ENCODE assay signal across 8 cellular contexts in genomic region chr4:105147226-105148151, GRCh38. TPM values are rescaled to one million over a fixed set of nuclear protein-coding genes. Genes with fewer than 3 reads are reported as not detected.
DNase-seq lines count a peak whose midpoint lies in the region; ATAC-seq and TF ChIP-seq lines count a peak whose summit lies in the region.

No MANE protein-coding gene starts in this region.

- H3K27me3 Mint-ChIP-seq in GM23338 (ENCODE audit: insufficient read depth, low read depth, poor library complexity), result peaks cover 70% of the 10 kb centered on the region
- H3K27me3 Mint-ChIP-seq in progenitor cell of endocrine pancreas, result peaks cover 17% of the 10 kb centered on the region

- H3K27me3 ChIP-seq in BJ (ENCODE audit: control insufficient read depth, insufficient read depth, low read length) (no peaks in the 10 kb centered on the region), GM23338 (ENCODE audit: insufficient read depth) (peaks cover 87% of the 10 kb centered on the region), right atrium auricular region (no peaks in the 10 kb centered on the region)

- H3K4me2 ChIP-seq in GM23338, result peak overlapping the region; percentile 100

- CTCF ChIA-PET in BJ (lab: Yijun Ruan, JAX), result interaction anchor here (1.1 to 1.4 kb wide), 2 partner anchors 8 to 326 kb away, joined by 3 to 6 read pairs; partner anchors contain the start of gene PPA2

- H3K79me2 ChIP-seq in GM23338 (replicated peaks; ENCODE audit: insufficient read depth), result no peaks in the 10 kb centered on the region; the same call in 1 of the 2 replicates

- no peak overlapping the region for H3K27ac Mint-ChIP-seq in GM23338
- peak overlapping the region; percentile 100 for H3K27ac Mint-ChIP-seq in progenitor cell of endocrine pancreas

- peaks cover 13% of the 10 kb centered on the region for H3K4me1 ChIP-seq in GM23338 (ENCODE audit: insufficient read depth)
- H3K4me1 ChIP-seq in right atrium auricular region, result peaks cover 0 to 29% of the 10 kb centered on the region in 2 donors

- no peak for TF ChIP-seq CTCF in BJ (IDR thresholded peaks at IDR 0.05; ENCODE audit: insufficient read depth, low read depth, low read length)
- no peak for TF ChIP-seq CTCF in GM23338 (conservative IDR thresholded peaks at IDR 0.05; ENCODE audit: low read depth in 2 of 2)
- no peak for TF ChIP-seq CTCF in right atrium auricular region (IDR thresholded peaks at IDR 0.05)
- no peak for TF ChIP-seq CTCF in progenitor cell of endocrine pancreas (IDR thresholded peaks at IDR 0.05; ENCODE audit: unreplicated experiment)

- no peaks in the 10 kb centered on the region for H3K36me3 ChIP-seq in BJ (ENCODE audit: control insufficient read depth, insufficient read depth, low read length)
- no peaks in the 10 kb centered on the region for H3K36me3 ChIP-seq in GM23338 (ENCODE audit: insufficient read depth)
- H3K36me3 ChIP-seq in right atrium auricular region, result no peaks in the 10 kb centered on the region

- H3K4me1 Mint-ChIP-seq in GM23338, result peaks cover 13% of the 10 kb centered on the region
- H3K4me1 Mint-ChIP-seq in progenitor cell of endocrine pancreas (ENCODE audit: low read depth), result peaks cover 29% of the 10 kb centered on the region

- H3K4me3 Mint-ChIP-seq in GM23338 (peak overlapping the region; percentile 95), progenitor cell of endocrine pancreas (ENCODE audit: low read depth) (peak overlapping the region; percentile 93)

- H2AFZ ChIP-seq in GM23338, result peak overlapping the region; percentile 97

- H3K4me3 ChIP-seq in BJ (ENCODE audit: low read depth, low read length) (peak overlapping the region; percentile 51), GM23338 (peak overlapping the region; percentile 86), right atrium auricular region (peak overlapping the region; percentile 72 to 77)

- H3K9me3 Mint-ChIP-seq in GM23338 (no peaks in the 10 kb centered on the region), progenitor cell of endocrine pancreas (ENCODE audit: low read depth) (no peaks in the 10 kb centered on the region)

- H4K20me1 ChIP-seq in GM23338 (replicated peaks; ENCODE audit: insufficient read depth), result peaks cover 26% of the 10 kb centered on the region

- no peaks in the 10 kb centered on the region for H3K9me2 ChIP-seq in GM23338 (ENCODE audit: insufficient read depth)

- DNase-seq in BJ (ENCODE audit: low read depth), result no peak
- DNase-seq in GM23338 (ENCODE audit: low spot score), result peak; percentile 74
- DNase-seq in RKO (ENCODE audit: low spot score), result peak; percentile 57
- DNase-seq in anterior cingulate cortex (lab: John Stamatoyannopoulos, UW), result peak in 49 of 58 donors; percentile 6 to 66 (median 28)
- DNase-seq in right atrium auricular region (ENCODE audit: low spot score), result no peak
- no peak for DNase-seq in progenitor cell of endocrine pancreas (ENCODE audit: low spot score, unreplicated experiment)

- no peak overlapping the region for H3K27ac ChIP-seq in GM23338 (ENCODE audit: low read depth)
- H3K27ac ChIP-seq in right atrium auricular region, result peak overlapping the region; percentile 91 to 93

- no peaks in the 10 kb centered on the region; the same call in 2 of the 3 replicates for H3K36me3 Mint-ChIP-seq in GM23338 (ENCODE audit: low read depth)
- no peaks in the 10 kb centered on the region for H3K36me3 Mint-ChIP-seq in progenitor cell of endocrine pancreas (ENCODE audit: insufficient read depth)

- ATAC-seq in GM23338 (peak; percentile 11), HG03025 (IDR thresholded peaks at IDR 0.05; ENCODE audit: low FRiP score, unreplicated experiment) (no peak), HG03135 (IDR thresholded peaks at IDR 0.05; ENCODE audit: unreplicated experiment) (no peak)

- H3K9me3 ChIP-seq in right atrium auricular region, result no peaks in the 10 kb centered on the region

- 0 out of 2 replicates have a peak, but pooled peaks cover 5% of the 10 kb centered on the region for H3F3A ChIP-seq in GM23338 (replicated peaks; ENCODE audit: low read depth)

- POLR2A ChIA-PET in BJ (lab: Charles Lee), result no interaction called here

TF ChIP-seq in GM23338, 12 proteins besides CTCF, POLR2A, EP300 and RAD21:
- no peak for TF ChIP-seq NANOG (IDR thresholded peaks at IDR 0.05; ENCODE audit: borderline replicate concordance)
- peak; percentile 59 for TF ChIP-seq EZH2 (IDR thresholded peaks at IDR 0.05; ENCODE audit: low read depth, unreplicated experiment)

RNA-seq across cellular contexts. Expression of gene TET2, which starts 0.8 kb away (rescaled TPM):
- polyA plus RNA-seq in BJ (2011; rRNA removed), result 6.9 and 9.6 TPM in 2 replicates
- 16.7 and 20.3 TPM in 2 replicates for polyA minus RNA-seq in BJ (2011; rRNA and poly(A)+ RNA removed)
- total RNA-seq in GM23338 (2014; rRNA removed; shearing (Covaris generic)), result 1.8 and 2.2 TPM in 2 replicates
- 0.97 and 1.2 TPM in 2 replicates for polyA plus RNA-seq in GM23338 (2016; fragmentation: Nextera tagmentation; extraction: Ambion mirVana)
- total RNA-seq in right atrium auricular region, result 10 to 100 TPM; 15.4 to 16.2 TPM
- 37.2 and 38.2 TPM in 2 replicates for total RNA-seq in progenitor cell of endocrine pancreas

Comparison
In these comparisons a context has a peak if more than half of its experiments do, and no peak if none do; other contexts are left out.
1. DNase-seq: peak in GM23338 (single experiment), RKO (single experiment) and anterior cingulate cortex (49 of 58); none in BJ (single experiment), right atrium auricular region (single experiment) and progenitor cell of endocrine pancreas (single experiment).
2. Peak in every context shown above with its lines, with median percentiles within 50 percentile points of each other: H3K4me3 ChIP-seq.